In the genomic region with DNA sequence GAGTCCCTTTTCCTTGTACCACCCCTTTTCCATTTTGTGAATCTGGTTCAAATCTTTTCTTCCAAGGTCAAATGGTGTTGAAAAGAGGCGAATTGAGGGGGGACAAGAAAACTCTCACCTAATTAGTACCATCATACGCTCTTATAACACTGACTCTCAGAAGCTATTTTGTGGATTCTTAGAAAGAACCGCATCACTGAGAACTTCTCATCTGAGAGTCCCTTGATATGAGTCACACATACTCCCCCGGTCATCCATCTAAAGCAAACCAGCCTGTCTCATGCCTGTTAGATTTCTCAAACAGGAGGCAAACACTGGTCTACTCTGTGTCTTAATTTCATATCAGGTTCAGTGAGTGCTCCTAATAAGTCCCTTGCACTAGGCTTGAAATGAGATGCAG, we compare ENCODE assay signal across 12 cellular contexts.
DNase-seq lines count a peak whose midpoint lies in the region; ATAC-seq and TF ChIP-seq lines count a peak whose summit lies in the region.
"Had no signal": no experiment of that assay in that cellular context is flagged by ENCODE, and none has a peak within 500 bp of the region (broad histone marks: within the 10 kb centered on the region; RNA-seq: fewer than 3 reads in every experiment).

No MANE protein-coding gene starts in this region.

- intact Hi-C loops in natural killer cell (cut with micrococcal nuclease) = no loop called here
- intact Hi-C loops in ovary (cut with DNase I) = no loop called here

- H3K36me3 ChIP-seq in GM06990 (ENCODE audit: control insufficient read depth, insufficient read depth, low read length) (no peaks in the 10 kb centered on the region), ovary (no peaks in the 10 kb centered on the region)
- H3K36me3 ChIP-seq: right atrium auricular region had no signal

- H3K4me3 ChIP-seq in GM06990 (replicated peaks; ENCODE audit: low read depth, low read length) = no peak overlapping the region
- H3K4me3 ChIP-seq in fibroblast of pulmonary artery (replicated peaks; ENCODE audit: low read depth, low read length) = no peak overlapping the region
- no peak overlapping the region for H3K4me3 ChIP-seq in ovary
- H3K4me3 ChIP-seq: right atrium auricular region had no signal

- peak; percentile 97 for ATAC-seq in GM21619 (IDR thresholded peaks at IDR 0.05; ENCODE audit: unreplicated experiment)
- ATAC-seq in HG03575 (IDR thresholded peaks at IDR 0.05; ENCODE audit: extremely low read depth, insufficient number of reproducible peaks, low FRiP score, unreplicated experiment) = peak; percentile 90
- ATAC-seq in natural killer cell = no peak

- H3K9me3 Mint-ChIP-seq in natural killer cell = no peaks in the 10 kb centered on the region

- no peaks in the 10 kb centered on the region for H3K9me3 ChIP-seq in ovary
- H3K9me3 ChIP-seq: right atrium auricular region had no signal

- no peak overlapping the region for H3K27ac Mint-ChIP-seq in natural killer cell

- TF ChIP-seq EP300 in ovary (IDR thresholded peaks at IDR 0.05) = no peak

- 64 to 68% (median 66%) methylated on average over 4 of the region's 4 CpGs for WGBS in ovary, 3 donors

- H3K27me3 Mint-ChIP-seq in natural killer cell (ENCODE audit: low read depth in 2 of 2) = peaks cover 19 to 37% of the 10 kb centered on the region in 2 donors

- no peaks in the 10 kb centered on the region for H3K4me1 ChIP-seq in ovary (ENCODE audit: insufficient read depth)
- H3K4me1 ChIP-seq: right atrium auricular region had no signal

- no peaks in the 10 kb centered on the region for H3K36me3 Mint-ChIP-seq in natural killer cell

- H3K27ac ChIP-seq in ovary = no peak overlapping the region
- H3K27ac ChIP-seq: epithelial cell of prostate, right atrium auricular region had no signal

- no peaks in the 10 kb centered on the region for H3K4me1 Mint-ChIP-seq in natural killer cell

- no peaks in the 10 kb centered on the region for H3K27me3 ChIP-seq in GM06990 (replicated peaks; ENCODE audit: control insufficient read depth, insufficient read depth, low read length)
- H3K27me3 ChIP-seq in ovary = no peaks in the 10 kb centered on the region
- H3K27me3 ChIP-seq: right atrium auricular region had no signal

- TF ChIP-seq CTCF in GM06990 (IDR thresholded peaks at IDR 0.05; ENCODE audit: insufficient read depth, low read length, poor library complexity, severe bottlenecking) (no peak), fibroblast of pulmonary artery (IDR thresholded peaks at IDR 0.05; ENCODE audit: low read length, missing control alignments) (no peak), natural killer cell (IDR thresholded peaks at IDR 0.05) (no peak), ovary (IDR thresholded peaks at IDR 0.05) (no peak)

- DNase-seq in GM06990 (ENCODE audit: extremely low read depth, insufficient read length) = peak; percentile 57
- peak; percentile 77 for DNase-seq in fibroblast of pulmonary artery (ENCODE audit: low read depth)
- DNase-seq in NCI-H1092 (lab: John Stamatoyannopoulos, UW) = no peak
- DNase-seq in natural killer cell = no peak
- no peak for DNase-seq in cerebellar nuclear complex (lab: John Stamatoyannopoulos, UW)
- DNase-seq in ovary = no peak
- DNase-seq: activated CD4-positive, alpha-beta T cell treated with anti-CD3 and anti-CD28 coated beads, Interleukin-2, amount 50 U/mL, for 48 hours; NCI-H2029 had no signal

- H3K4me3 Mint-ChIP-seq in natural killer cell = no peak overlapping the region

- no peak for TF ChIP-seq POLR2A in ovary (IDR thresholded peaks at IDR 0.05)

Comparison
In these comparisons a context has a peak if more than half of its experiments do, and no peak if none do; other contexts are left out.
1. DNase-seq: peak in GM06990 (single experiment) and fibroblast of pulmonary artery (single experiment); none in NCI-H1092 (single experiment), natural killer cell (single experiment), cerebellar nuclear complex (0 of 2) and ovary (0 of 5).
2. ATAC-seq: peak in GM21619 (single experiment) and HG03575 (single experiment); none in natural killer cell (0 of 3).